In genomic region chr7:100568176-100568935, GRCh38 we compare ENCODE assay signal across 12 cellular contexts. TPM values are rescaled to one million over a fixed set of nuclear protein-coding genes. Genes with fewer than 3 reads are reported as not detected.
A peak's percentile ranks its signal among the peaks of the same experiment; 100 is the strongest.
DNase-seq lines count a peak whose midpoint lies in the region; ATAC-seq and FAIRE-seq lines count a peak whose summit lies in the region.
"Had no signal": no experiment of that assay in that cellular context is flagged by ENCODE, and none has a peak within 500 bp of the region (broad histone marks: within the 10 kb centered on the region; RNA-seq: fewer than 3 reads in every experiment).

No MANE protein-coding gene starts in this region.

- peaks cover 59% of the 10 kb centered on the region for H3K36me3 Mint-ChIP-seq in effector memory CD8-positive, alpha-beta T cell (ENCODE audit: insufficient read depth)

- H3K27ac Mint-ChIP-seq in effector memory CD8-positive, alpha-beta T cell: peak overlapping the region; percentile 42 to 49

- H3K27ac ChIP-seq in small intestine (ENCODE audit: low read depth in 1 of 2, low read length in 1 of 2): no peak overlapping the region
- H3K27ac ChIP-seq: parathyroid adenoma, thyroid gland had no signal

- no peaks in the 10 kb centered on the region for H3K9me3 Mint-ChIP-seq in effector memory CD8-positive, alpha-beta T cell

- ATAC-seq in effector memory CD8-positive, alpha-beta T cell (replicated peaks): no peak
- ATAC-seq in HG03565 (IDR thresholded peaks at IDR 0.05; ENCODE audit: unreplicated experiment): no peak

- no peak overlapping the region for H3K4me3 Mint-ChIP-seq in effector memory CD8-positive, alpha-beta T cell

- no peaks in the 10 kb centered on the region for H3K36me3 ChIP-seq in small intestine (ENCODE audit: control insufficient read depth in 2 of 2, insufficient read depth in 2 of 2, low read length in 2 of 2)
- H3K36me3 ChIP-seq: thyroid gland had no signal

- DNase-seq in DMS53 (lab: John Stamatoyannopoulos, UW): peak; percentile 87
- no peak for DNase-seq in DMS53 treated with DMSO at 0.1 percent for 48 hours (lab: John Stamatoyannopoulos, UW; ENCODE audit: unreplicated experiment)
- DNase-seq in RPMI8226: peak; percentile 22
- DNase-seq in effector memory CD8-positive, alpha-beta T cell: no peak
- peak; percentile 81 for DNase-seq in small intestine
- DNase-seq in UCSD-AML1 (lab: John Stamatoyannopoulos, UW; ENCODE audit: unreplicated experiment): no peak
- DNase-seq in iPS-NIHi7 (ENCODE audit: extremely low spot score): no peak
- DNase-seq: 8988T, kidney had no signal

- H3K4me1 ChIP-seq in small intestine (ENCODE audit: control insufficient read depth in 2 of 2, insufficient read depth in 1 of 2, low read depth in 1 of 2, low read length in 1 of 2): peaks cover 3 to 14% of the 10 kb centered on the region in 2 donors

- no peak overlapping the region for H3K4me3 ChIP-seq in small intestine (ENCODE audit: low read depth in 1 of 2, low read length in 2 of 2)

- FAIRE-seq in small intestine (lab: Jason Lieb, UNC): no peak
- FAIRE-seq: kidney had no signal

- 48 to 69% (median 60%) methylated on average over 10 to 12 of the region's 12 CpGs for WGBS in small intestine, 3 donors

- H3K27me3 Mint-ChIP-seq in effector memory CD8-positive, alpha-beta T cell: no peaks in the 10 kb centered on the region

- H3K27me3 ChIP-seq in small intestine (ENCODE audit: control insufficient read depth in 2 of 2, insufficient read depth in 2 of 2, low read length in 2 of 2): no peaks in the 10 kb centered on the region
- H3K27me3 ChIP-seq: thyroid gland had no signal

- peaks cover 28 to 32% of the 10 kb centered on the region in 2 donors for H3K4me1 Mint-ChIP-seq in effector memory CD8-positive, alpha-beta T cell (ENCODE audit: low read depth in 2 of 2)

- H3K9me3 ChIP-seq in small intestine (ENCODE audit: control insufficient read depth, low read depth): no peaks in the 10 kb centered on the region
- H3K9me3 ChIP-seq: thyroid gland had no signal

RNA-seq across cellular contexts. Expression of gene SAP25, which starts 5.3 kb away (rescaled TPM):
- polyA plus RNA-seq in small intestine: 10 to 100 TPM in 2 of 3 donors, 1 to 10 TPM in 1; 2.0 to 28.2 (median 18.6) TPM

RNA-seq across cellular contexts. Expression of gene LRCH4, which starts 17.6 kb away (rescaled TPM):
- 100 to 1,000 TPM in 1 of 3 donors, 10 to 100 TPM in 2; 33.4 to 111 (median 72.0) TPM for polyA plus RNA-seq in small intestine

RNA-seq across cellular contexts. Expression of gene FBXO24, which starts 17.8 kb away (rescaled TPM):
- polyA plus RNA-seq in small intestine: under 1 TPM in 1 of 3 donors, not detected in 2; 0.55 TPM

RNA-seq across cellular contexts. Expression of gene AGFG2, which starts 29.4 kb away (rescaled TPM):
- 10 to 100 TPM in 2 of 3 donors, 1 to 10 TPM in 1; 9.5 to 23.9 (median 11.0) TPM for polyA plus RNA-seq in small intestine

RNA-seq across cellular contexts. Expression of gene PCOLCE, which starts 33.8 kb away (rescaled TPM):
- polyA plus RNA-seq in small intestine: 10 to 100 TPM in 1 of 3 donors, 1 to 10 TPM in 2; 1.9 to 17.0 (median 2.5) TPM

Comparison
In these comparisons a context has a peak if more than half of its experiments do, and no peak if none do; other contexts are left out.
1. DNase-seq: peak in DMS53 (single experiment), RPMI8226 (single experiment) and small intestine (single experiment); none in DMS53 treated with DMSO at 0.1 percent for 48 hours (single experiment), effector memory CD8-positive, alpha-beta T cell (0 of 3), UCSD-AML1 (single experiment) and iPS-NIHi7 (single experiment).